ENCODE assay signal across 34 cellular contexts in genomic region chr1:56400526-56400925, GRCh38.
"Had no signal": no experiment of that assay in that cellular context is flagged by ENCODE, and none has a peak within 500 bp of the region (broad histone marks: within the 10 kb centered on the region; RNA-seq: fewer than 3 reads in every experiment).

No MANE protein-coding gene starts in this region.

- H3K36me3 ChIP-seq: MG63 had no signal

- H3K27me3 ChIP-seq: MG63 had no signal

- H3K4me3 ChIP-seq: MG63 had no signal

- DNase-seq: Karpas-422, Kasumi-1, MG63, MM.1S, MV-4-11, NCI-H1048, NCI-H1092, NCI-H1092 treated with DMSO at 0.1 percent for 48 hours, NCI-H1105, NCI-H1105 treated with DMSO at 0.1 percent for 48 hours, NCI-H1417, NCI-H1417 treated with DMSO at 0.1 percent for 48 hours, NCI-H1436, NCI-H1436 treated with DMSO at 0.1 percent for 48 hours, NCI-H146, NCI-H1694, NCI-H1694 treated with DMSO at 0.1 percent for 48 hours, NCI-H187, NCI-H187 treated with DMSO at 0.1 percent for 48 hours, NCI-H1930, NCI-H2029, NCI-H2029 treated with DMSO at 0.1 percent for 48 hours, NCI-H2081, NCI-H2081 treated with DMSO at 0.1 percent for 48 hours, NCI-H2107, NCI-H2171, NCI-H2171 treated with DMSO at 0.1 percent for 48 hours, NCI-H2227 treated with DMSO at 0.1 percent for 48 hours, NCI-H345, NCI-H446, NCI-H446 treated with DMSO at 0.1 percent for 48 hours, NCI-H510A, NCI-H510A treated with DMSO at 0.1 percent for 48 hours, NCI-H524 had no signal
